13 cellular contexts compared by ENCODE assay signal in genomic region chr1:180927348-180927747, GRCh38. TPM values are rescaled to one million over a fixed set of nuclear protein-coding genes. Genes with fewer than 3 reads are reported as not detected.
DNase-seq lines count a peak whose midpoint lies in the region; ATAC-seq, FAIRE-seq and TF ChIP-seq lines count a peak whose summit lies in the region.
"Had no signal": no experiment of that assay in that cellular context is flagged by ENCODE, and none has a peak within 500 bp of the region (broad histone marks: within the 10 kb centered on the region; RNA-seq: fewer than 3 reads in every experiment).

No MANE protein-coding gene starts in this region.

- POLR2A ChIA-PET in HepG2 (lab: Yijun Ruan, JAX) = no interaction called here

- peaks cover 100% of the 10 kb centered on the region for H3K4me1 Mint-ChIP-seq in brain
- H3K4me1 Mint-ChIP-seq: activated T-helper 17 cell treated with anti-CD3 and anti-CD28 coated beads, Interleukin-2, amount 50 U/mL, for 72 hours had no signal

- TF ChIP-seq CTCF in brain (conservative IDR thresholded peaks at IDR 0.05) (no peak), HepG2 (CRISPR knock-in tag; IDR thresholded peaks at IDR 0.05) (no peak), testis (IDR thresholded peaks at IDR 0.05) (no peak)

- H3K9me3 ChIP-seq in HepG2 (ENCODE audit: low read length) (no peaks in the 10 kb centered on the region), testis (no peaks in the 10 kb centered on the region)

- DNase-seq in DMS53 (lab: John Stamatoyannopoulos, UW) (peak; percentile 62), DMS53 treated with DMSO at 0.1 percent for 48 hours (lab: John Stamatoyannopoulos, UW; ENCODE audit: unreplicated experiment) (no peak), HepG2 (ENCODE audit: low spot score) (peak; percentile 28), testis (peak; percentile 33)
- DNase-seq in stimulated activated CD4-positive, alpha-beta T cell treated with anti-CD3 and anti-CD28 coated beads, Interleukin-4, amount 100 ng/mL, for 4 hours = no peak
- DNase-seq: activated CD4-positive, alpha-beta T cell treated with anti-CD3 and anti-CD28 coated beads for 1 hour had no signal

- H3K79me2 ChIP-seq in HepG2 (ENCODE audit: insufficient read depth, low read length) = no peaks in the 10 kb centered on the region

- WGBS in HepG2 (ENCODE audit: low lambda C conversion rate) = 4% methylated on average over 5 of the region's 13 CpGs
- 49 to 51% methylated on average over 9 to 13 of the region's 13 CpGs for WGBS in testis, 2 donors

- no peak for TF ChIP-seq POLR2A in HepG2 (IDR thresholded peaks at IDR 0.05; ENCODE audit: insufficient read depth in 1 of 2, low read depth in 2 of 2, low read length in 2 of 2)
- TF ChIP-seq POLR2A in testis (IDR thresholded peaks at IDR 0.05) = no peak

- TF ChIP-seq EP300 in HepG2 (IDR thresholded peaks at IDR 0.05; ENCODE audit: low read depth in 2 of 2, low read length in 2 of 2) (no peak), HepG2 (CRISPR knock-in tag; IDR thresholded peaks at IDR 0.05; ENCODE audit: borderline replicate concordance) (no peak)

- H3K36me3 ChIP-seq in HepG2 (replicated peaks in 1 of 2; ENCODE audit: control insufficient read depth in 1 of 2, insufficient read depth in 2 of 2, low read length in 2 of 2) (no peaks in the 10 kb centered on the region), testis (ENCODE audit: low read depth, missing control alignments) (no peaks in the 10 kb centered on the region)

- peak overlapping the region; percentile 80 for H3K4me2 ChIP-seq in HepG2 (ENCODE audit: low read depth, low read length)

- no peaks in the 10 kb centered on the region for H4K20me1 ChIP-seq in HepG2 (ENCODE audit: insufficient read depth, low read length)

- no peak overlapping the region for H3K9ac ChIP-seq in HepG2 (ENCODE audit: insufficient read depth, low read depth, low read length)

- ATAC-seq in HepG2 = peak; percentile 46
- ATAC-seq in GM21360 (IDR thresholded peaks at IDR 0.05; ENCODE audit: unreplicated experiment) = no peak
- ATAC-seq in HG03045 (IDR thresholded peaks at IDR 0.05; ENCODE audit: unreplicated experiment) = no peak
- ATAC-seq: activated T-helper 17 cell treated with anti-CD3 and anti-CD28 coated beads, Interleukin-2, amount 50 U/mL, for 72 hours had no signal

- H3K27me3 Mint-ChIP-seq in brain = no peaks in the 10 kb centered on the region

- H3K4me3 Mint-ChIP-seq in brain = peak overlapping the region in 4 of 5 experiments; percentile 13 to 73 (median 37)
- H3K4me3 Mint-ChIP-seq: activated T-helper 17 cell treated with anti-CD3 and anti-CD28 coated beads, Interleukin-2, amount 50 U/mL, for 72 hours had no signal

- H3K4me1 ChIP-seq in HepG2 (ENCODE audit: insufficient read depth, low read length) = peaks cover 75% of the 10 kb centered on the region
- peaks cover 37% of the 10 kb centered on the region for H3K4me1 ChIP-seq in testis

- H3K9me3 Mint-ChIP-seq in brain = no peaks in the 10 kb centered on the region
- H3K9me3 Mint-ChIP-seq: activated T-helper 17 cell treated with anti-CD3 and anti-CD28 coated beads, Interleukin-2, amount 50 U/mL, for 72 hours had no signal

- H3K27ac Mint-ChIP-seq in brain = peak overlapping the region; percentile 96 to 99 (median 98)
- H3K27ac Mint-ChIP-seq: activated T-helper 17 cell treated with anti-CD3 and anti-CD28 coated beads, Interleukin-2, amount 50 U/mL, for 72 hours had no signal

- BruUV-seq in HepG2 (replicated peaks; lab: Mats Ljungman, UMichigan) = no TSS peak

- no peak overlapping the region for H3K27ac ChIP-seq in HepG2 (ENCODE audit: extremely low read length, insufficient read depth, low read length)
- peak overlapping the region in 1 of 2 donors; percentile 8 for H3K27ac ChIP-seq in testis
- H3K27ac ChIP-seq: 22Rv1 had no signal

- no peak overlapping the region for H2AFZ ChIP-seq in HepG2 (ENCODE audit: low read length)

- H3K27me3 ChIP-seq in HepG2 (ENCODE audit: control insufficient read depth in 1 of 2, insufficient read depth in 2 of 2, low read length in 2 of 2) (no peaks in the 10 kb centered on the region), testis (no peaks in the 10 kb centered on the region)

- in situ Hi-C loops in HepG2 (cut with HindIII; ENCODE audit: extremely low pct_ligation_motif_present, low pct_unique_long_range_greater_than_20kb) = no loop called here

- no peaks in the 10 kb centered on the region for H3K36me3 Mint-ChIP-seq in brain

- H3K4me3 ChIP-seq in HepG2 (replicated peaks in 1 of 3; ENCODE audit: insufficient read depth in 1 of 3, low read depth in 2 of 3, low read length in 3 of 3) (peak overlapping the region in 1 of 3 experiments; percentile 31; a peak in 1 of 6 replicates), testis (no peak overlapping the region)

- FAIRE-seq in HepG2 (lab: Jason Lieb, UNC) = peak; percentile 57
- FAIRE-seq: bronchial epithelial cell, keratinocyte had no signal

- no peak for TF ChIP-seq RAD21 in HepG2 (CRISPR knock-in tag; IDR thresholded peaks at IDR 0.05)

- intact Hi-C loops in HepG2 (cut with micrococcal nuclease; ENCODE audit: unreplicated experiment) (no loop called here), testis (cut with DNase I; ENCODE audit: low total_unique reads) (no loop called here)

- CTCF ChIA-PET in HepG2 (lab: Yijun Ruan, JAX; ENCODE audit: low intra/inter-chr PET ratio, low total read pairs) = no interaction called here

TF ChIP-seq in HepG2, 621 proteins besides CTCF, POLR2A, EP300 and RAD21 (continues in another document):
- peak; percentile 38 for TF ChIP-seq ZNF687 (CRISPR knock-in tag; IDR thresholded peaks at IDR 0.05)
- TF ChIP-seq SP140L (CRISPR knock-in tag; IDR thresholded peaks at IDR 0.05; ENCODE audit: borderline replicate concordance) = no peak
- no peak for TF ChIP-seq ZFP37 (CRISPR knock-in tag; IDR thresholded peaks at IDR 0.05; ENCODE audit: borderline replicate concordance)
- TF ChIP-seq ZNF546 (CRISPR knock-in tag; conservative IDR thresholded peaks at IDR 0.05) = no peak
- no peak for TF ChIP-seq ZNF446 (CRISPR knock-in tag; IDR thresholded peaks at IDR 0.05)
- TF ChIP-seq ZNF740 (CRISPR knock-in tag; IDR thresholded peaks at IDR 0.05) = no peak

RNA-seq across cellular contexts. Expression of gene KIAA1614, which starts 14.7 kb away (rescaled TPM):
- polyA plus RNA-seq in brain (ENCODE audit: insufficient read depth, low read depth, low replicate concordance) (8.3 TPM), HepG2 (2011; rRNA removed) (0.12 and 0.15 TPM in 2 replicates), testis (ENCODE audit: insufficient read depth, low read depth, low replicate concordance) (3.7 TPM)
- total RNA-seq in HepG2 (2016; rRNA removed; fragmentation: Illumina TruSeq; extraction: Trizol) (0.32 and 0.77 TPM in 2 replicates), testis (1 to 10 TPM; 3.7 to 4.0 TPM)
- total RNA-seq in HepG2 (2016; cell fraction: cytosol; rRNA removed; fragmentation: Illumina TruSeq; extraction: Trizol; ENCODE audit: low read depth) = 0.10 TPM in 1 of 2 replicates, not detected in the other
- 0.16 and 0.17 TPM in 2 replicates for total RNA-seq in HepG2 (2016; cell fraction: insoluble cytoplasmic fraction; rRNA removed; fragmentation: Illumina TruSeq; extraction: Trizol)
- 0.46 and 0.52 TPM in 2 replicates for total RNA-seq in HepG2 (2016; cell fraction: membrane; rRNA removed; fragmentation: Illumina TruSeq; extraction: Trizol)
- 0.43 and 0.81 TPM in 2 replicates for total RNA-seq in HepG2 (2016; cell fraction: nucleus; rRNA removed; fragmentation: Illumina TruSeq; extraction: Trizol)
- polyA plus RNA-seq in HepG2 (2011; cell fraction: cytosol; rRNA removed) = 0.27 TPM in 2 replicates
- 0.16 and 0.48 TPM in 2 replicates for polyA plus RNA-seq in HepG2 (2011; cell fraction: nucleus; rRNA removed)
- polyA plus RNA-seq in HepG2 (2012) = 0.40 and 0.48 TPM in 2 replicates
- 0.06 and 0.26 TPM in 2 replicates for polyA plus RNA-seq in HepG2 (2016; cell fraction: cytosol; fragmentation: Illumina TruSeq; extraction: Trizol; ENCODE audit: low read depth)
- polyA plus RNA-seq in HepG2 (2016; cell fraction: insoluble cytoplasmic fraction; fragmentation: Illumina TruSeq; extraction: Trizol; ENCODE audit: low read depth) = 0.17 and 0.20 TPM in 2 replicates
- 0.09 and 0.14 TPM in 2 replicates for polyA plus RNA-seq in HepG2 (2016; cell fraction: membrane; fragmentation: Illumina TruSeq; extraction: Trizol; ENCODE audit: low read depth)
- 0.11 and 0.16 TPM in 2 replicates for polyA plus RNA-seq in HepG2 (2016; cell fraction: nucleus; fragmentation: Illumina TruSeq; extraction: Trizol; ENCODE audit: insufficient read depth, low read depth)
- 0.44 and 0.48 TPM in 2 replicates for polyA minus RNA-seq in HepG2 (2011; rRNA and poly(A)+ RNA removed; ENCODE audit: low replicate concordance)
- polyA minus RNA-seq in HepG2 (2011; cell fraction: cytosol; rRNA and poly(A)+ RNA removed) = not detected in 2 replicates
- polyA minus RNA-seq in HepG2 (2011; cell fraction: nucleus; rRNA and poly(A)+ RNA removed) = 0.12 and 0.26 TPM in 2 replicates

Comparison
In these comparisons a context has a peak if more than half of its experiments do, and no peak if none do; other contexts are left out.
1. DNase-seq: peak in DMS53 (single experiment), HepG2 (single experiment) and testis (single experiment); none in DMS53 treated with DMSO at 0.1 percent for 48 hours (single experiment) and stimulated activated CD4-positive, alpha-beta T cell treated with anti-CD3 and anti-CD28 coated beads, Interleukin-4, amount 100 ng/mL, for 4 hours (0 of 2).